ENCODE assay signal across 10 cellular contexts in genomic region chr18:55252946-55253345, GRCh38.
DNase-seq lines count a peak whose midpoint lies in the region; ATAC-seq, FAIRE-seq and TF ChIP-seq lines count a peak whose summit lies in the region.
"Had no signal": no experiment of that assay in that cellular context is flagged by ENCODE, and none has a peak within 500 bp of the region (broad histone marks: within the 10 kb centered on the region; RNA-seq: fewer than 3 reads in every experiment).

No MANE protein-coding gene starts in this region.

- no peak overlapping the region for H2BK120ac ChIP-seq in H9 (ENCODE audit: low read depth, low read length, poor library complexity, severe bottlenecking)

- WGBS in gastroesophageal sphincter (ENCODE audit: low coverage in 1 of 2), 2 donors: 4 to 12% methylated on average over 3 of the region's 3 CpGs
- WGBS in H9 (ENCODE audit: extremely low coverage, insufficient read length, low lambda C conversion rate): no CpG with 5 or more reads among the region's 3 CpGs

- no peak overlapping the region for H3K4ac ChIP-seq in H9 (ENCODE audit: low read depth, low read length)

- no peak overlapping the region for H2BK12ac ChIP-seq in H9 (ENCODE audit: insufficient read length, low read depth, low read length)

- no peak for FAIRE-seq in GM12891 (lab: Jason Lieb, UNC)

- peak overlapping the region; percentile 52 to 65 (median 56) for H3K27ac ChIP-seq in gastroesophageal sphincter
- H3K27ac ChIP-seq in H9 (ENCODE audit: insufficient read length, low read depth, low read length): no peak overlapping the region
- H3K27ac ChIP-seq: BLaER1 had no signal

- H3K36me3 ChIP-seq in gastroesophageal sphincter: peaks cover 0 to 45% of the 10 kb centered on the region in 2 donors

- no peak overlapping the region for H3K27ac Mint-ChIP-seq in H9
- H3K27ac Mint-ChIP-seq: activated T-cell treated with anti-CD3 and anti-CD28 coated beads, Interleukin-2, amount 50 U/mL, for 24 hours had no signal

- peaks cover 12 to 35% (median 32%) of the 10 kb centered on the region in 3 experiments for H3K36me3 Mint-ChIP-seq in H9 (ENCODE audit: insufficient read depth in 1 of 3, low read depth in 3 of 3)

- no peak overlapping the region for H3K18ac ChIP-seq in H9 (ENCODE audit: insufficient read length, low read depth, low read length)

- no peak overlapping the region for H3K4me3 Mint-ChIP-seq in H9
- H3K4me3 Mint-ChIP-seq: activated T-cell treated with anti-CD3 and anti-CD28 coated beads, Interleukin-2, amount 50 U/mL, for 24 hours had no signal

- no peak overlapping the region for H3K4me3 ChIP-seq in gastroesophageal sphincter
- H3K4me3 ChIP-seq: BLaER1 had no signal

- H2BK20ac ChIP-seq in H9 (ENCODE audit: low read depth, low read length, poor library complexity, severe bottlenecking): no peak overlapping the region

- H3K9ac ChIP-seq in H9 (ENCODE audit: extremely low read depth, insufficient read length, low read length): no peak overlapping the region
- H3K9ac ChIP-seq: BLaER1 had no signal

- no peak for TF ChIP-seq POLR2A in gastroesophageal sphincter (IDR thresholded peaks at IDR 0.05)
- no peak for TF ChIP-seq POLR2A in GM12891 (IDR thresholded peaks at IDR 0.05; ENCODE audit: low read depth, low read length)

- DNase-seq in NCI-H1105 treated with DMSO at 0.1 percent for 48 hours (lab: John Stamatoyannopoulos, UW) (no peak), H9 (no peak), GM12891 (ENCODE audit: insufficient read length, low spot score) (no peak)
- DNase-seq in activated CD4-positive, alpha-beta T cell treated with anti-CD3 and anti-CD28 coated beads, Interleukin-2, amount 50 U/mL, for 48 hours: no peak
- DNase-seq: activated T-cell treated with anti-CD3 and anti-CD28 coated beads, Interleukin-2, amount 50 U/mL, for 24 hours had no signal

- H3K56ac ChIP-seq in H9 (ENCODE audit: insufficient read length, low read depth, low read length): no peak overlapping the region

- H3K23ac ChIP-seq in H9 (ENCODE audit: insufficient read length, low read depth, low read length): no peak overlapping the region

- no peak overlapping the region for H4K5ac ChIP-seq in H9 (ENCODE audit: insufficient read length, low read depth, low read length)

- no peak overlapping the region for H3T11ph ChIP-seq in H9 (ENCODE audit: low read length)

- no peaks in the 10 kb centered on the region for H4K20me1 ChIP-seq in H9 (ENCODE audit: control insufficient read depth, insufficient read depth, insufficient read length)

- no peaks in the 10 kb centered on the region for H3K23me2 ChIP-seq in H9 (ENCODE audit: insufficient read length, low read depth, low read length, poor library complexity, severe bottlenecking)

- peaks cover 17 to 18% of the 10 kb centered on the region in 2 experiments for H3K4me1 Mint-ChIP-seq in H9

- H4K91ac ChIP-seq in H9 (ENCODE audit: insufficient read length, low read depth, low read length): no peak overlapping the region

- TF ChIP-seq CTCF in gastroesophageal sphincter (IDR thresholded peaks at IDR 0.05) (no peak), H9 (conservative IDR thresholded peaks at IDR 0.05) (no peak)

- H3K27me3 Mint-ChIP-seq in H9 (ENCODE audit: low read depth): no peaks in the 10 kb centered on the region
- H3K27me3 Mint-ChIP-seq: activated T-cell treated with anti-CD3 and anti-CD28 coated beads, Interleukin-2, amount 50 U/mL, for 24 hours had no signal

- no peaks in the 10 kb centered on the region for H3K79me2 ChIP-seq in H9 (ENCODE audit: insufficient read depth, low read length)

- TF ChIP-seq EP300 in gastroesophageal sphincter (IDR thresholded peaks at IDR 0.05): no peak

- H2BK15ac ChIP-seq in H9 (ENCODE audit: low read depth, low read length): no peak overlapping the region

- H3K4me1 ChIP-seq in gastroesophageal sphincter (peaks cover 2 to 33% (median 11%) of the 10 kb centered on the region in 3 donors), H9 (ENCODE audit: insufficient read depth, low read length) (peaks cover 8% of the 10 kb centered on the region; the same call in 1 of the 2 replicates)
- H3K4me1 ChIP-seq: BLaER1 had no signal

- H2AFZ ChIP-seq in H9 (ENCODE audit: low read length): no peak overlapping the region

- no peak overlapping the region for H3K4me2 ChIP-seq in H9 (ENCODE audit: insufficient read depth, insufficient read length, low read length)
- H3K4me2 ChIP-seq: BLaER1 had no signal

- no peaks in the 10 kb centered on the region for H3K79me1 ChIP-seq in H9 (ENCODE audit: insufficient read depth, low read depth, low read length, poor library complexity, severe bottlenecking)

- H2BK5ac ChIP-seq in H9 (ENCODE audit: insufficient read length, low read length): no peak overlapping the region

- H3K9me3 Mint-ChIP-seq in H9: peaks cover 0 to 3% of the 10 kb centered on the region in 2 experiments; a peak in 1 of 5 replicates
- H3K9me3 Mint-ChIP-seq: activated T-cell treated with anti-CD3 and anti-CD28 coated beads, Interleukin-2, amount 50 U/mL, for 24 hours had no signal

- H3K27me3 ChIP-seq in gastroesophageal sphincter (no peaks in the 10 kb centered on the region), H9 (ENCODE audit: insufficient read depth, low read length) (no peaks in the 10 kb centered on the region)
- H3K27me3 ChIP-seq: BLaER1 had no signal

- H3K14ac ChIP-seq in H9 (ENCODE audit: insufficient read depth, low read length): no peak overlapping the region

- H3K9me3 ChIP-seq in gastroesophageal sphincter (no peaks in the 10 kb centered on the region), H9 (ENCODE audit: control insufficient read depth, low read depth, low read length) (no peaks in the 10 kb centered on the region)
- H3K9me3 ChIP-seq: BLaER1 had no signal

- H2AK5ac ChIP-seq in H9 (ENCODE audit: insufficient read length, low read length): no peak overlapping the region

- H4K8ac ChIP-seq in H9 (replicated peaks; ENCODE audit: insufficient read length, low read depth, low read length): no peak overlapping the region

- ATAC-seq in GM18508 (IDR thresholded peaks at IDR 0.05; ENCODE audit: insufficient read depth, unreplicated experiment) (peak; percentile 34), GM21423 (IDR thresholded peaks at IDR 0.05; ENCODE audit: unreplicated experiment) (peak; percentile 57), HG03159 (IDR thresholded peaks at IDR 0.05; ENCODE audit: unreplicated experiment) (peak; percentile 45), gastroesophageal sphincter (no peak)

TF ChIP-seq in GM12891, 5 proteins besides CTCF, POLR2A, EP300 and RAD21:
- TF ChIP-seq TAF1 (IDR thresholded peaks at IDR 0.05; ENCODE audit: low read depth, low read length) (no peak), PAX5 (IDR thresholded peaks at IDR 0.05; ENCODE audit: insufficient read depth, low read length, severe bottlenecking) (no peak), POLR2AphosphoS5 (IDR thresholded peaks at IDR 0.05; ENCODE audit: low read depth, low read length) (no peak), POU2F2 (IDR thresholded peaks at IDR 0.05; ENCODE audit: low read depth, low read length) (no peak), SPI1 (IDR thresholded peaks at IDR 0.05; ENCODE audit: low read depth, low read length) (no peak)
